ENCODE assay signal across 1 cellular context in the genomic region with DNA sequence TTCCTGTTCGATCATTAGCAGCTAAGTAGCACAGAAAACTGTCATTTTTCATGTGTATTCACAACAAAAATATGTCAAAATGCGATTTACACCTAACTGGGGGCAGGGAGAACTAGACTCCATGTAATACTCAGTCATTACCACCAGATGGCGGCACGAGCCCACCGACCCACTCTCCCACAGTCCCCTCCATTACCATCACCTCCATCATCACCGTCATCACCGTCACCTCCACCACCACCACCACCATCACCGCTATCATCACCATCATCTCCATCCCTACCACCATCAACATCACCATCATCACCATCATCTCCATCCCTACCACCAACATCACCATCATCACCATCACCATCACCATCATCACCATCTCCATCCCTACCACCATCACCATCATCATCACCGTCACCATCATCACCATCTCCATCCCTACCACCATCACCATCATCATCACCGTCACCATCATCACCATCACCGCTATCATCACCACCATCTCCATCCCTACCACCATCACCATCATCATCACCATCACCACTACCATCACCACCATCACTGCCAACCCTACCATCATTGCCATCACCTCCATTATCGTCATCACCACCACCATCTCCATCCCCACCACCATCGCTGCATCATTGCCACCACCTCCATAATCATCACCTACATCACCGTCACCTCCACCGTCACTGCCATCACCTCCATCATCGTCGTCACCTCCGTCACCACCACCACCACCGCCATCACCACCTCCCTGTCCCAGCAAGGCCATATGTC.
TF ChIP-seq lines count a peak whose summit lies in the region.

No MANE protein-coding gene starts in this region.

TF ChIP-seq in K562, 482 proteins besides CTCF, POLR2A, EP300 and RAD21 (continued from another document and continues in another):
- TF ChIP-seq, protein P1, sequence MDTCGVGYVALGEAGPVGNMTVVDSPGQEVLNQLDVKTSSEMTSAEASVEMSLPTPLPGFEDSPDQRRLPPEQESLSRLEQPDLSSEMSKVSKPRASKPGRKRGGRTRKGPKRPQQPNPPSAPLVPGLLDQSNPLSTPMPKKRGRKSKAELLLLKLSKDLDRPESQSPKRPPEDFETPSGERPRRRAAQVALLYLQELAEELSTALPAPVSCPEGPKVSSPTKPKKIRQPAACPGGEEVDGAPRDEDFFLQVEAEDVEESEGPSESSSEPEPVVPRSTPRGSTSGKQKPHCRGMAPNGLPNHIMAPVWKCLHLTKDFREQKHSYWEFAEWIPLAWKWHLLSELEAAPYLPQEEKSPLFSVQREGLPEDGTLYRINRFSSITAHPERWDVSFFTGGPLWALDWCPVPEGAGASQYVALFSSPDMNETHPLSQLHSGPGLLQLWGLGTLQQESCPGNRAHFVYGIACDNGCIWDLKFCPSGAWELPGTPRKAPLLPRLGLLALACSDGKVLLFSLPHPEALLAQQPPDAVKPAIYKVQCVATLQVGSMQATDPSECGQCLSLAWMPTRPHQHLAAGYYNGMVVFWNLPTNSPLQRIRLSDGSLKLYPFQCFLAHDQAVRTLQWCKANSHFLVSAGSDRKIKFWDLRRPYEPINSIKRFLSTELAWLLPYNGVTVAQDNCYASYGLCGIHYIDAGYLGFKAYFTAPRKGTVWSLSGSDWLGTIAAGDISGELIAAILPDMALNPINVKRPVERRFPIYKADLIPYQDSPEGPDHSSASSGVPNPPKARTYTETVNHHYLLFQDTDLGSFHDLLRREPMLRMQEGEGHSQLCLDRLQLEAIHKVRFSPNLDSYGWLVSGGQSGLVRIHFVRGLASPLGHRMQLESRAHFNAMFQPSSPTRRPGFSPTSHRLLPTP (IDR thresholded peaks at IDR 0.05; ENCODE audit: borderline replicate concordance, extremely low read depth, insufficient read length), result no peak
- TF ChIP-seq NCOA1 (IDR thresholded peaks at IDR 0.05; ENCODE audit: low read depth) (peak; percentile 68; the same call in 1 of the 2 replicates), U2AF2 (optimal IDR thresholded peaks at IDR 0.05; ENCODE audit: low read depth, low read length) (no peak), DDX20 (tag; IDR thresholded peaks at IDR 0.05; ENCODE audit: low read depth) (no peak), ZNF408 (CRISPR knock-in tag; IDR thresholded peaks at IDR 0.05; ENCODE audit: low read depth) (no peak), CREM (IDR thresholded peaks at IDR 0.05; ENCODE audit: low read depth) (peak; percentile 61), ILK (tag; IDR thresholded peaks at IDR 0.05; ENCODE audit: borderline replicate concordance, low read depth) (no peak), ZFP36 (IDR thresholded peaks at IDR 0.05; ENCODE audit: low read depth, low read length, partially characterized antibody) (no peak), BRD9 (IDR thresholded peaks at IDR 0.05; ENCODE audit: low read depth, partially characterized antibody) (peak; percentile 40), CTBP1 (IDR thresholded peaks at IDR 0.05; ENCODE audit: borderline replicate concordance) (peak; percentile 97), CHD2 (IDR thresholded peaks at IDR 0.05; ENCODE audit: low read depth, low read length) (no peak), LCOR (CRISPR knock-in tag; IDR thresholded peaks at IDR 0.05) (no peak), NFRKB (IDR thresholded peaks at IDR 0.05; ENCODE audit: low read depth) (no peak), ZKSCAN3 (CRISPR knock-in tag; IDR thresholded peaks at IDR 0.05) (no peak), OTX1 (CRISPR knock-in tag; IDR thresholded peaks at IDR 0.05) (peak; percentile 44; the same call in 1 of the 2 replicates), SAP30 (IDR thresholded peaks at IDR 0.05; ENCODE audit: borderline replicate concordance, insufficient read depth, low read depth, low read length, poor library complexity, severe bottlenecking) (no peak), C11orf30 (IDR thresholded peaks at IDR 0.05; ENCODE audit: low read depth) (no peak), ZNF785 (CRISPR knock-in tag; IDR thresholded peaks at IDR 0.05) (no peak), JUN (IDR thresholded peaks at IDR 0.05; ENCODE audit: borderline replicate concordance, low read depth, low read length) (no peak), JUN (CRISPR knock-in tag; IDR thresholded peaks at IDR 0.05; ENCODE audit: borderline replicate concordance) (no peak), MEIS2 (IDR thresholded peaks at IDR 0.05; ENCODE audit: partially characterized antibody) (peak; percentile 55), NFE2 (IDR thresholded peaks at IDR 0.05; ENCODE audit: low read depth) (no peak), SP1 (CRISPR knock-in tag; IDR thresholded peaks at IDR 0.05) (no peak), WHSC1 (IDR thresholded peaks at IDR 0.05; ENCODE audit: low read length) (no peak), SRSF9 (IDR thresholded peaks at IDR 0.05; ENCODE audit: borderline replicate concordance, low read depth, low read length) (no peak), ZNF764 (CRISPR knock-in tag; IDR thresholded peaks at IDR 0.05; ENCODE audit: low read depth) (no peak), DACH1 (IDR thresholded peaks at IDR 0.05; ENCODE audit: partially characterized antibody) (no peak), SMARCA5 (IDR thresholded peaks at IDR 0.05) (peak; percentile 82), ATF1 (CRISPR knock-in tag; IDR thresholded peaks at IDR 0.05) (no peak), ATF1 (tag; IDR thresholded peaks at IDR 0.05) (peak; percentile 71), TCF7 (IDR thresholded peaks at IDR 0.05; ENCODE audit: borderline replicate concordance) (no peak), GATA2 (CRISPR knock-in tag; IDR thresholded peaks at IDR 0.05) (peak; percentile 48), SIN3B (IDR thresholded peaks at IDR 0.05; ENCODE audit: low read depth) (no peak), TBP (optimal IDR thresholded peaks at IDR 0.05; ENCODE audit: low read depth, low read length) (no peak), PHB2 (IDR thresholded peaks at IDR 0.05; ENCODE audit: low read depth) (peak; percentile 67), ZNF583 (CRISPR knock-in tag; IDR thresholded peaks at IDR 0.05) (no peak), NFXL1 (CRISPR knock-in tag; IDR thresholded peaks at IDR 0.05) (no peak), MAFF (IDR thresholded peaks at IDR 0.05; ENCODE audit: low read length) (no peak), ZNF561 (CRISPR knock-in tag; conservative IDR thresholded peaks at IDR 0.05) (no peak), GATAD2B (IDR thresholded peaks at IDR 0.05; ENCODE audit: borderline replicate concordance) (no peak), PML (IDR thresholded peaks at IDR 0.05; ENCODE audit: low read length) (no peak), HDAC2 (IDR thresholded peaks at IDR 0.05) (peak; percentile 91), KHSRP (IDR thresholded peaks at IDR 0.05) (peak; percentile 19; the same call in 1 of the 2 replicates), ZNF79 (CRISPR knock-in tag; IDR thresholded peaks at IDR 0.05; ENCODE audit: low read depth) (no peak)
- TF ChIP-seq, protein P2, sequence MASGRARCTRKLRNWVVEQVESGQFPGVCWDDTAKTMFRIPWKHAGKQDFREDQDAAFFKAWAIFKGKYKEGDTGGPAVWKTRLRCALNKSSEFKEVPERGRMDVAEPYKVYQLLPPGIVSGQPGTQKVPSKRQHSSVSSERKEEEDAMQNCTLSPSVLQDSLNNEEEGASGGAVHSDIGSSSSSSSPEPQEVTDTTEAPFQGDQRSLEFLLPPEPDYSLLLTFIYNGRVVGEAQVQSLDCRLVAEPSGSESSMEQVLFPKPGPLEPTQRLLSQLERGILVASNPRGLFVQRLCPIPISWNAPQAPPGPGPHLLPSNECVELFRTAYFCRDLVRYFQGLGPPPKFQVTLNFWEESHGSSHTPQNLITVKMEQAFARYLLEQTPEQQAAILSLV (tag; IDR thresholded peaks at IDR 0.05), result no peak
- TF ChIP-seq, protein P3, sequence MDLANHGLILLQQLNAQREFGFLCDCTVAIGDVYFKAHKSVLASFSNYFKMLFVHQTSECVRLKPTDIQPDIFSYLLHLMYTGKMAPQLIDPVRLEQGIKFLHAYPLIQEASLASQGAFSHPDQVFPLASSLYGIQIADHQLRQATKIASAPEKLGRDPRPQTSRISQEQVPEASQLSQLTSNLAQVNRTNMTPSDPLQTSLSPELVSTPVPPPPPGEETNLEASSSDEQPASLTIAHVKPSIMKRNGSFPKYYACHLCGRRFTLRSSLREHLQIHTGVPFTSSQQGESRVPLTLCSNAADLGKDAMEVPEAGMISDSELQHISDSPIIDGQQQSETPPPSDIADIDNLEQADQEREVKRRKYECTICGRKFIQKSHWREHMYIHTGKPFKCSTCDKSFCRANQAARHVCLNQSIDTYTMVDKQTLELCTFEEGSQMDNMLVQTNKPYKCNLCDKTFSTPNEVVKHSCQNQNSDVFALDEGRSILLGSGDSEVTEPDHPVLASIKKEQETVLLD (IDR thresholded peaks at IDR 0.05), result peak; percentile 69; the same call in 1 of the 2 replicates
- TF ChIP-seq, protein P4, sequence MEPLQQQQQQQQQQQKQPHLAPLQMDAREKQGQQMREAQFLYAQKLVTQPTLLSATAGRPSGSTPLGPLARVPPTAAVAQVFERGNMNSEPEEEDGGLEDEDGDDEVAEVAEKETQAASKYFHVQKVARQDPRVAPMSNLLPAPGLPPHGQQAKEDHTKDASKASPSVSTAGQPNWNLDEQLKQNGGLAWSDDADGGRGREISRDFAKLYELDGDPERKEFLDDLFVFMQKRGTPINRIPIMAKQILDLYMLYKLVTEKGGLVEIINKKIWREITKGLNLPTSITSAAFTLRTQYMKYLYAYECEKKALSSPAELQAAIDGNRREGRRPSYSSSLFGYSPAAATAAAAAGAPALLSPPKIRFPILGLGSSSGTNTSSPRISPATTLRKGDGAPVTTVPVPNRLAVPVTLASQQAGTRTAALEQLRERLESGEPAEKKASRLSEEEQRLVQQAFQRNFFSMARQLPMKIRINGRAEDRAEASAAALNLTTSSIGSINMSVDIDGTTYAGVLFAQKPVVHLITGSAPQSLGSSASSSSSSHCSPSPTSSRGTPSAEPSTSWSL (CRISPR knock-in tag; IDR thresholded peaks at IDR 0.05; ENCODE audit: borderline replicate concordance), result no peak
- TF ChIP-seq, protein P5, sequence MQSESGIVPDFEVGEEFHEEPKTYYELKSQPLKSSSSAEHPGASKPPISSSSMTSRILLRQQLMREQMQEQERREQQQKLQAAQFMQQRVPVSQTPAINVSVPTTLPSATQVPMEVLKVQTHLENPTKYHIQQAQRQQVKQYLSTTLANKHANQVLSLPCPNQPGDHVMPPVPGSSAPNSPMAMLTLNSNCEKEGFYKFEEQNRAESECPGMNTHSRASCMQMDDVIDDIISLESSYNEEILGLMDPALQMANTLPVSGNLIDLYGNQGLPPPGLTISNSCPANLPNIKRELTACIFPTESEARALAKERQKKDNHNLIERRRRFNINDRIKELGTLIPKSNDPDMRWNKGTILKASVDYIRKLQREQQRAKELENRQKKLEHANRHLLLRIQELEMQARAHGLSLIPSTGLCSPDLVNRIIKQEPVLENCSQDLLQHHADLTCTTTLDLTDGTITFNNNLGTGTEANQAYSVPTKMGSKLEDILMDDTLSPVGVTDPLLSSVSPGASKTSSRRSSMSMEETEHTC (IDR thresholded peaks at IDR 0.05), result no peak
- TF ChIP-seq, protein P6, sequence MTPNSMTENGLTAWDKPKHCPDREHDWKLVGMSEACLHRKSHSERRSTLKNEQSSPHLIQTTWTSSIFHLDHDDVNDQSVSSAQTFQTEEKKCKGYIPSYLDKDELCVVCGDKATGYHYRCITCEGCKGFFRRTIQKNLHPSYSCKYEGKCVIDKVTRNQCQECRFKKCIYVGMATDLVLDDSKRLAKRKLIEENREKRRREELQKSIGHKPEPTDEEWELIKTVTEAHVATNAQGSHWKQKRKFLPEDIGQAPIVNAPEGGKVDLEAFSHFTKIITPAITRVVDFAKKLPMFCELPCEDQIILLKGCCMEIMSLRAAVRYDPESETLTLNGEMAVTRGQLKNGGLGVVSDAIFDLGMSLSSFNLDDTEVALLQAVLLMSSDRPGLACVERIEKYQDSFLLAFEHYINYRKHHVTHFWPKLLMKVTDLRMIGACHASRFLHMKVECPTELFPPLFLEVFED (CRISPR knock-in tag; conservative IDR thresholded peaks at IDR 0.05), result peak; percentile 74; the same call in 1 of the 2 replicates
- TF ChIP-seq, protein P7, sequence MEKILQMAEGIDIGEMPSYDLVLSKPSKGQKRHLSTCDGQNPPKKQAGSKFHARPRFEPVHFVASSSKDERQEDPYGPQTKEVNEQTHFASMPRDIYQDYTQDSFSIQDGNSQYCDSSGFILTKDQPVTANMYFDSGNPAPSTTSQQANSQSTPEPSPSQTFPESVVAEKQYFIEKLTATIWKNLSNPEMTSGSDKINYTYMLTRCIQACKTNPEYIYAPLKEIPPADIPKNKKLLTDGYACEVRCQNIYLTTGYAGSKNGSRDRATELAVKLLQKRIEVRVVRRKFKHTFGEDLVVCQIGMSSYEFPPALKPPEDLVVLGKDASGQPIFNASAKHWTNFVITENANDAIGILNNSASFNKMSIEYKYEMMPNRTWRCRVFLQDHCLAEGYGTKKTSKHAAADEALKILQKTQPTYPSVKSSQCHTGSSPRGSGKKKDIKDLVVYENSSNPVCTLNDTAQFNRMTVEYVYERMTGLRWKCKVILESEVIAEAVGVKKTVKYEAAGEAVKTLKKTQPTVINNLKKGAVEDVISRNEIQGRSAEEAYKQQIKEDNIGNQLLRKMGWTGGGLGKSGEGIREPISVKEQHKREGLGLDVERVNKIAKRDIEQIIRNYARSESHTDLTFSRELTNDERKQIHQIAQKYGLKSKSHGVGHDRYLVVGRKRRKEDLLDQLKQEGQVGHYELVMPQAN (IDR thresholded peaks at IDR 0.05; ENCODE audit: borderline replicate concordance), result peak; percentile 80
- TF ChIP-seq, protein P8, sequence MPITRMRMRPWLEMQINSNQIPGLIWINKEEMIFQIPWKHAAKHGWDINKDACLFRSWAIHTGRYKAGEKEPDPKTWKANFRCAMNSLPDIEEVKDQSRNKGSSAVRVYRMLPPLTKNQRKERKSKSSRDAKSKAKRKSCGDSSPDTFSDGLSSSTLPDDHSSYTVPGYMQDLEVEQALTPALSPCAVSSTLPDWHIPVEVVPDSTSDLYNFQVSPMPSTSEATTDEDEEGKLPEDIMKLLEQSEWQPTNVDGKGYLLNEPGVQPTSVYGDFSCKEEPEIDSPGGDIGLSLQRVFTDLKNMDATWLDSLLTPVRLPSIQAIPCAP (CRISPR knock-in tag; IDR thresholded peaks at IDR 0.05; ENCODE audit: borderline replicate concordance), result no peak
- TF ChIP-seq, protein P9, sequence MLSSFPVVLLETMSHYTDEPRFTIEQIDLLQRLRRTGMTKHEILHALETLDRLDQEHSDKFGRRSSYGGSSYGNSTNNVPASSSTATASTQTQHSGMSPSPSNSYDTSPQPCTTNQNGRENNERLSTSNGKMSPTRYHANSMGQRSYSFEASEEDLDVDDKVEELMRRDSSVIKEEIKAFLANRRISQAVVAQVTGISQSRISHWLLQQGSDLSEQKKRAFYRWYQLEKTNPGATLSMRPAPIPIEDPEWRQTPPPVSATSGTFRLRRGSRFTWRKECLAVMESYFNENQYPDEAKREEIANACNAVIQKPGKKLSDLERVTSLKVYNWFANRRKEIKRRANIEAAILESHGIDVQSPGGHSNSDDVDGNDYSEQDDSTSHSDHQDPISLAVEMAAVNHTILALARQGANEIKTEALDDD (IDR thresholded peaks at IDR 0.05), result no peak
